22 cellular contexts compared by ENCODE assay signal in genomic region chr17:32514587-32514986, GRCh38.
"Had no signal": no experiment of that assay in that cellular context is flagged by ENCODE, and none has a peak within 500 bp of the region (broad histone marks: within the 10 kb centered on the region; RNA-seq: fewer than 3 reads in every experiment).

No MANE protein-coding gene starts in this region.

- H3K36me3 Mint-ChIP-seq: activated naive CD4-positive, alpha-beta T cell treated with anti-CD3 and anti-CD28 coated beads, Interleukin-2, amount 50 U/mL, for 24 hours; natural killer cell had no signal

- H3K4me3 ChIP-seq: cardiac muscle cell, mucosa of descending colon, tibial nerve, uterus had no signal

- H3K27me3 Mint-ChIP-seq: activated naive CD4-positive, alpha-beta T cell treated with anti-CD3 and anti-CD28 coated beads, Interleukin-2, amount 50 U/mL, for 24 hours; effector memory CD8-positive, alpha-beta T cell had no signal

- H3K27ac Mint-ChIP-seq: activated CD4-positive, alpha-beta memory T cell treated with anti-CD3 and anti-CD28 coated beads, Interleukin-2, amount 10 ng/mL, durations not matched to agents 7 days and 5 days; effector memory CD8-positive, alpha-beta T cell; T-helper 2 cell treated with Interferon-gamma antibody and Interleukin-4, amounts not matched to agents 5 μg/mL and 100 μg/mL, for 36 hours had no signal

- ATAC-seq: activated T-cell treated with anti-CD3 and anti-CD28 coated beads, Interleukin-2, amount 50 U/mL, for 4 hours; effector memory CD8-positive, alpha-beta T cell; left cardiac atrium; mucosa of descending colon; natural killer cell; sciatic nerve had no signal

- H3K9me3 ChIP-seq: mucosa of descending colon, neutrophil, tibial nerve, uterus had no signal

- H3K4me3 Mint-ChIP-seq: activated CD4-positive, alpha-beta memory T cell treated with anti-CD3 and anti-CD28 coated beads, Interleukin-2, amount 10 ng/mL, durations not matched to agents 7 days and 5 days; activated naive CD4-positive, alpha-beta T cell treated with anti-CD3 and anti-CD28 coated beads, Interleukin-2, amount 50 U/mL, for 24 hours; activated T-cell treated with anti-CD3 and anti-CD28 coated beads, Interleukin-2, amount 50 U/mL, for 4 hours; effector memory CD8-positive, alpha-beta T cell; natural killer cell; T-helper 2 cell treated with Interferon-gamma antibody and Interleukin-4, amounts not matched to agents 5 μg/mL and 100 μg/mL, for 36 hours had no signal

- DNase-seq: activated CD4-positive, alpha-beta memory T cell treated with anti-CD3 and anti-CD28 coated beads, Interleukin-2, amount 10 ng/mL, durations not matched to agents 7 days and 5 days; activated CD4-positive, alpha-beta T cell treated with anti-CD3 and anti-CD28 coated beads for 4 hours; activated T-cell treated with anti-CD3 and anti-CD28 coated beads, Interleukin-2, amount 50 U/mL, for 4 hours; dermis blood vessel endothelial cell; effector memory CD8-positive, alpha-beta T cell; immature natural killer cell; left cardiac atrium; mesenchymal stem cell; mucosa of descending colon; natural killer cell; stimulated activated CD4-positive, alpha-beta T cell treated with anti-CD3 and anti-CD28 coated beads, Interleukin-4, amount 100 ng/mL, for 4 hours; stimulated activated naive CD4-positive, alpha-beta T cell; substantia nigra; uterus had no signal

- H3K4me1 ChIP-seq: parathyroid adenoma, uterus had no signal

- H3K36me3 ChIP-seq: cardiac muscle cell, neutrophil, tibial nerve, uterus had no signal

- H3K27me3 ChIP-seq: cardiac muscle cell, tibial nerve, uterus had no signal

- FAIRE-seq: TTC549 had no signal

- H3K9me3 Mint-ChIP-seq: activated CD4-positive, alpha-beta memory T cell treated with anti-CD3 and anti-CD28 coated beads, Interleukin-2, amount 10 ng/mL, durations not matched to agents 7 days and 5 days; activated naive CD4-positive, alpha-beta T cell treated with anti-CD3 and anti-CD28 coated beads, Interleukin-2, amount 50 U/mL, for 24 hours; activated T-cell treated with anti-CD3 and anti-CD28 coated beads, Interleukin-2, amount 50 U/mL, for 4 hours; effector memory CD8-positive, alpha-beta T cell; immature natural killer cell; natural killer cell; T-helper 2 cell treated with Interferon-gamma antibody and Interleukin-4, amounts not matched to agents 5 μg/mL and 100 μg/mL, for 36 hours had no signal
